Comparison of ENCODE assay signal across 1 cellular context in genomic region chr4:129821963-129822362, GRCh38.
TF ChIP-seq lines count a peak whose summit lies in the region.

No MANE protein-coding gene starts in this region.

TF ChIP-seq in GM23338, 12 proteins besides CTCF, POLR2A, EP300 and RAD21 (continued from another document):
- TF ChIP-seq ZNF462 (CRISPR knock-in tag; IDR thresholded peaks at IDR 0.05) (no peak), ETS1 (IDR thresholded peaks at IDR 0.05) (no peak), JUNB (IDR thresholded peaks at IDR 0.05; ENCODE audit: unreplicated experiment) (no peak), STAT1 (IDR thresholded peaks at IDR 0.05; ENCODE audit: unreplicated experiment) (no peak)
